In the genomic region with DNA sequence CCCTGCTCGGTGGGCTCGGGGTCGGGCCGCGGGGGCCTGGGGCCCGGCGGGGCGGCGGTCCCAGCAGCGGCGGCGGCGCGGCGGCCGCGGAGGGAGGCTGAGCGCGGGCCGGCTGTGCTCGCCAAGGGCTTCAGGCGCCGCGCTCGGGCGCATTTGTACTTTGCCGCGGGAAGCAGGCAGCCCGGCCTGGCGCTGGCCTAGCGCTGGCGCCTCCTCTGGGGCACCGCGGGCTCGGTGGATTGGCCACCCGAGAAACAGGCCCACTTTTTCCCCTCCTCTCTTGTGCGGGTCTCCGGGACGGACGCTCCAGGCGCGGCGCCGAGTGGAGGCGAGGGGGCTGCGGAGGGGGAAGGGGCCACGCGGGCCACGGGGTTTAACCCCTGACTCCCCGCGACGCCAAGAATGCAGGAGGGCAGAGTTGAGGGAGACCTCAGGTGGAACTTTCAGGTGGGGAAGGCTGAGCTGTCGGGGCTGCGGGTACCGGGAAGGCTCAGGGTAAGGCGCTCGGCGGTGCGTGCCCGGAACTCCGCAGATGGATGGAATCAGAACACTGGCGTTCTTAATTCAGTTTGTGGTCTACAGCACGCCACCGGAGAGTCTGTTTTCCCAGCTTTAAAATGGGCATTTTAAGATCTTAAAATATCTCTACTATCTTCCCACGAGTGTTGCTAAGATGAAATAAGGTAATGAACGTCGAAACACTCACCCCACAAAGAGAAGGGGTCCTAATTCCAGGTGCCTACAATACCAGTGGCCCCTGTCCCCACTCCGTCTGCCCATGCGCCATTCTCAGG, we compare ENCODE assay signal across 10 cellular contexts. TPM values are rescaled to one million over a fixed set of nuclear protein-coding genes. Genes with fewer than 3 reads are reported as not detected.
DNase-seq lines count a peak whose midpoint lies in the region; ATAC-seq and TF ChIP-seq lines count a peak whose summit lies in the region.
"Had no signal": no experiment of that assay in that cellular context is flagged by ENCODE, and none has a peak within 500 bp of the region (broad histone marks: within the 10 kb centered on the region; RNA-seq: fewer than 3 reads in every experiment).

A gene with protein sequence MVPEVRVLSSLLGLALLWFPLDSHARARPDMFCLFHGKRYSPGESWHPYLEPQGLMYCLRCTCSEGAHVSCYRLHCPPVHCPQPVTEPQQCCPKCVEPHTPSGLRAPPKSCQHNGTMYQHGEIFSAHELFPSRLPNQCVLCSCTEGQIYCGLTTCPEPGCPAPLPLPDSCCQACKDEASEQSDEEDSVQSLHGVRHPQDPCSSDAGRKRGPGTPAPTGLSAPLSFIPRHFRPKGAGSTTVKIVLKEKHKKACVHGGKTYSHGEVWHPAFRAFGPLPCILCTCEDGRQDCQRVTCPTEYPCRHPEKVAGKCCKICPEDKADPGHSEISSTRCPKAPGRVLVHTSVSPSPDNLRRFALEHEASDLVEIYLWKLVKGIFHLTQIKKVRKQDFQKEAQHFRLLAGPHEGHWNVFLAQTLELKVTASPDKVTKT (minus strand): TSS at position 126 of the 794 bp plus-strand sequence. CDS start 538 bp downstream, outside the sequence.

- DNase-seq in D341Med (ENCODE audit: low spot score) (peak; percentile 78), WTC11 (ENCODE audit: low spot score) (peak; percentile 38), heart left ventricle (peak in 1 of 5 donors; percentile 20), progenitor cell of endocrine pancreas (ENCODE audit: low spot score, unreplicated experiment) (peak; percentile 28), LoVo (ENCODE audit: low spot score) (no peak), NCI-H1694 (lab: John Stamatoyannopoulos, UW) (no peak), HuH-7.5 (ENCODE audit: low spot score) (no peak)
- DNase-seq: activated CD8-positive, alpha-beta memory T cell treated with anti-CD3 and anti-CD28 coated beads for 24 hours; KBM-7 had no signal

- H3K4me1 Mint-ChIP-seq in WTC11 (peaks cover 14% of the 10 kb centered on the region), progenitor cell of endocrine pancreas (ENCODE audit: low read depth) (peaks cover 21% of the 10 kb centered on the region)

- H3K4me3 Mint-ChIP-seq in WTC11, result peak within 1 kb of the TSS; percentile 82
- peak within 1 kb of the TSS; percentile 70 for H3K4me3 Mint-ChIP-seq in progenitor cell of endocrine pancreas (ENCODE audit: low read depth)

- peaks cover 4 to 53% (median 23%) of the 10 kb centered on the region in 9 donors for H3K27me3 ChIP-seq in heart left ventricle

- TF ChIP-seq POLR2A in heart left ventricle (IDR thresholded peaks at IDR 0.05), result no peak

- H3K9me3 ChIP-seq in heart left ventricle, result no peaks in the 10 kb centered on the region

- peak within 1 kb of the TSS in 1 of 12 donors; percentile 55 for H3K27ac ChIP-seq in heart left ventricle

- no peaks in the 10 kb centered on the region for H3K36me3 ChIP-seq in heart left ventricle

- intact Hi-C loops in heart left ventricle (cut with DNase I), result loop anchor here in 3 of 10 donors (2.0 to 10.0 kb wide), 3 partner anchors 84 to 477 kb away; no protein-coding TSS in a partner anchor

- POLR2A ChIA-PET in WTC11 (lab: Charles Lee), result interaction anchor here (1.2 kb wide), 1 partner anchor 17 kb away, joined by 3 read pairs; a partner anchor contains a TSS

- CTCF ChIA-PET in WTC11 (lab: Charles Lee), result interaction anchor here (0.5 to 2.1 kb wide), 6 partner anchors 11 to 239 kb away, joined by 3 to 19 read pairs (median 4); no protein-coding TSS in a partner anchor

- H3K27ac Mint-ChIP-seq in WTC11 (no peak within 1 kb of the TSS), progenitor cell of endocrine pancreas (peak within 1 kb of the TSS; percentile 29)

- WGBS in heart left ventricle, 4 donors, result 11 to 23% (median 14%) methylated on average over 32 to 69 of the region's 69 CpGs

- H3K9me3 Mint-ChIP-seq in WTC11 (no peaks in the 10 kb centered on the region), progenitor cell of endocrine pancreas (ENCODE audit: low read depth) (peaks cover 3% of the 10 kb centered on the region)

- H3K27me3 Mint-ChIP-seq in WTC11 (ENCODE audit: low read depth), result peaks cover 81% of the 10 kb centered on the region
- peaks cover 60% of the 10 kb centered on the region for H3K27me3 Mint-ChIP-seq in progenitor cell of endocrine pancreas

- H3K36me3 Mint-ChIP-seq in WTC11 (no peaks in the 10 kb centered on the region), progenitor cell of endocrine pancreas (ENCODE audit: insufficient read depth) (no peaks in the 10 kb centered on the region)

- ATAC-seq in WTC11 (peak; percentile 62), heart left ventricle (peak in 2 of 4 donors; percentile 62), HG03354 (IDR thresholded peaks at IDR 0.05; ENCODE audit: poor library complexity, severe bottlenecking, unreplicated experiment) (no peak)

- TF ChIP-seq CTCF in WTC11 (IDR thresholded peaks at IDR 0.05) (no peak), heart left ventricle (IDR thresholded peaks at IDR 0.05) (peak in 1 of 12 donors; percentile 8), progenitor cell of endocrine pancreas (IDR thresholded peaks at IDR 0.05; ENCODE audit: unreplicated experiment) (no peak)

- peak within 1 kb of the TSS; percentile 13 to 51 (median 44) for H3K4me3 ChIP-seq in heart left ventricle

- peaks cover 0 to 9% (median 4%) of the 10 kb centered on the region in 12 donors for H3K4me1 ChIP-seq in heart left ventricle

TF ChIP-seq in WTC11, 78 proteins besides CTCF, POLR2A, EP300 and RAD21:
- TF ChIP-seq, protein P1, sequence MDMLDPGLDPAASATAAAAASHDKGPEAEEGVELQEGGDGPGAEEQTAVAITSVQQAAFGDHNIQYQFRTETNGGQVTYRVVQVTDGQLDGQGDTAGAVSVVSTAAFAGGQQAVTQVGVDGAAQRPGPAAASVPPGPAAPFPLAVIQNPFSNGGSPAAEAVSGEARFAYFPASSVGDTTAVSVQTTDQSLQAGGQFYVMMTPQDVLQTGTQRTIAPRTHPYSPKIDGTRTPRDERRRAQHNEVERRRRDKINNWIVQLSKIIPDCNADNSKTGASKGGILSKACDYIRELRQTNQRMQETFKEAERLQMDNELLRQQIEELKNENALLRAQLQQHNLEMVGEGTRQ (CRISPR knock-in tag; IDR thresholded peaks at IDR 0.05), result no peak
- no peak for TF ChIP-seq FOXJ3 (CRISPR knock-in tag; IDR thresholded peaks at IDR 0.05; ENCODE audit: borderline replicate concordance)
- TF ChIP-seq FOXP1 (CRISPR knock-in tag; IDR thresholded peaks at IDR 0.05; ENCODE audit: borderline replicate concordance), result no peak
- no peak for TF ChIP-seq ELF4 (CRISPR knock-in tag; IDR thresholded peaks at IDR 0.05; ENCODE audit: low read depth)
- TF ChIP-seq CBFB (CRISPR knock-in tag; IDR thresholded peaks at IDR 0.05; ENCODE audit: low read depth), result no peak
- TF ChIP-seq, protein P2, sequence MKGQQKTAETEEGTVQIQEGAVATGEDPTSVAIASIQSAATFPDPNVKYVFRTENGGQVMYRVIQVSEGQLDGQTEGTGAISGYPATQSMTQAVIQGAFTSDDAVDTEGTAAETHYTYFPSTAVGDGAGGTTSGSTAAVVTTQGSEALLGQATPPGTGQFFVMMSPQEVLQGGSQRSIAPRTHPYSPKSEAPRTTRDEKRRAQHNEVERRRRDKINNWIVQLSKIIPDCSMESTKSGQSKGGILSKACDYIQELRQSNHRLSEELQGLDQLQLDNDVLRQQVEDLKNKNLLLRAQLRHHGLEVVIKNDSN (CRISPR knock-in tag; IDR thresholded peaks at IDR 0.05), result no peak
- no peak for TF ChIP-seq ZNF423 (CRISPR knock-in tag; IDR thresholded peaks at IDR 0.05)
- TF ChIP-seq, protein P3, sequence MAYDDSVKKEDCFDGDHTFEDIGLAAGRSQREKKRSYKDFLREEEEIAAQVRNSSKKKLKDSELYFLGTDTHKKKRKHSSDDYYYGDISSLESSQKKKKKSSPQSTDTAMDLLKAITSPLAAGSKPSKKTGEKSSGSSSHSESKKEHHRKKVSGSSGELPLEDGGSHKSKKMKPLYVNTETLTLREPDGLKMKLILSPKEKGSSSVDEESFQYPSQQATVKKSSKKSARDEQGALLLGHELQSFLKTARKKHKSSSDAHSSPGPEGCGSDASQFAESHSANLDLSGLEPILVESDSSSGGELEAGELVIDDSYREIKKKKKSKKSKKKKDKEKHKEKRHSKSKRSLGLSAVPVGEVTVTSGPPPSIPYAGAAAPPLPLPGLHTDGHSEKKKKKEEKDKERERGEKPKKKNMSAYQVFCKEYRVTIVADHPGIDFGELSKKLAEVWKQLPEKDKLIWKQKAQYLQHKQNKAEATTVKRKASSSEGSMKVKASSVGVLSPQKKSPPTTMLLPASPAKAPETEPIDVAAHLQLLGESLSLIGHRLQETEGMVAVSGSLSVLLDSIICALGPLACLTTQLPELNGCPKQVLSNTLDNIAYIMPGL (CRISPR knock-in tag; IDR thresholded peaks at IDR 0.05), result 0 out of 2 replicates have a peak, but pooled peaks have one; percentile 27
- TF ChIP-seq, protein P4, sequence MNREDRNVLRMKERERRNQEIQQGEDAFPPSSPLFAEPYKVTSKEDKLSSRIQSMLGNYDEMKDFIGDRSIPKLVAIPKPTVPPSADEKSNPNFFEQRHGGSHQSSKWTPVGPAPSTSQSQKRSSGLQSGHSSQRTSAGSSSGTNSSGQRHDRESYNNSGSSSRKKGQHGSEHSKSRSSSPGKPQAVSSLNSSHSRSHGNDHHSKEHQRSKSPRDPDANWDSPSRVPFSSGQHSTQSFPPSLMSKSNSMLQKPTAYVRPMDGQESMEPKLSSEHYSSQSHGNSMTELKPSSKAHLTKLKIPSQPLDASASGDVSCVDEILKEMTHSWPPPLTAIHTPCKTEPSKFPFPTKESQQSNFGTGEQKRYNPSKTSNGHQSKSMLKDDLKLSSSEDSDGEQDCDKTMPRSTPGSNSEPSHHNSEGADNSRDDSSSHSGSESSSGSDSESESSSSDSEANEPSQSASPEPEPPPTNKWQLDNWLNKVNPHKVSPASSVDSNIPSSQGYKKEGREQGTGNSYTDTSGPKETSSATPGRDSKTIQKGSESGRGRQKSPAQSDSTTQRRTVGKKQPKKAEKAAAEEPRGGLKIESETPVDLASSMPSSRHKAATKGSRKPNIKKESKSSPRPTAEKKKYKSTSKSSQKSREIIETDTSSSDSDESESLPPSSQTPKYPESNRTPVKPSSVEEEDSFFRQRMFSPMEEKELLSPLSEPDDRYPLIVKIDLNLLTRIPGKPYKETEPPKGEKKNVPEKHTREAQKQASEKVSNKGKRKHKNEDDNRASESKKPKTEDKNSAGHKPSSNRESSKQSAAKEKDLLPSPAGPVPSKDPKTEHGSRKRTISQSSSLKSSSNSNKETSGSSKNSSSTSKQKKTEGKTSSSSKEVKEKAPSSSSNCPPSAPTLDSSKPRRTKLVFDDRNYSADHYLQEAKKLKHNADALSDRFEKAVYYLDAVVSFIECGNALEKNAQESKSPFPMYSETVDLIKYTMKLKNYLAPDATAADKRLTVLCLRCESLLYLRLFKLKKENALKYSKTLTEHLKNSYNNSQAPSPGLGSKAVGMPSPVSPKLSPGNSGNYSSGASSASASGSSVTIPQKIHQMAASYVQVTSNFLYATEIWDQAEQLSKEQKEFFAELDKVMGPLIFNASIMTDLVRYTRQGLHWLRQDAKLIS (CRISPR knock-in tag; IDR thresholded peaks at IDR 0.05; ENCODE audit: borderline replicate concordance), result no peak

RNA-seq across cellular contexts. Expression of the gene that starts here (rescaled TPM):
- total RNA-seq in WTC11 (2021), result 0.25 to 0.55 TPM (median 0.37 TPM) in 3 replicates
- total RNA-seq in heart left ventricle, result 10 to 100 TPM in 1 of 9 donors, 1 to 10 TPM in 8; 1.5 to 13.4 (median 3.4) TPM
- 1 to 10 TPM; 1.5 to 4.4 TPM for polyA plus RNA-seq in heart left ventricle
- total RNA-seq in progenitor cell of endocrine pancreas, result 1.3 and 2.5 TPM in 2 replicates

Comparison
In these comparisons a context has a peak if more than half of its experiments do, and no peak if none do; other contexts are left out.
1. Peak in DNase-seq and ATAC-seq in WTC11; RNA of the gene not detected or under 1 TPM.
2. DNase-seq: peak in D341Med (single experiment) and progenitor cell of endocrine pancreas (single experiment); none in LoVo (single experiment), NCI-H1694 (single experiment) and HuH-7.5 (single experiment).